10 cellular contexts compared by ENCODE assay signal in the genomic region with DNA sequence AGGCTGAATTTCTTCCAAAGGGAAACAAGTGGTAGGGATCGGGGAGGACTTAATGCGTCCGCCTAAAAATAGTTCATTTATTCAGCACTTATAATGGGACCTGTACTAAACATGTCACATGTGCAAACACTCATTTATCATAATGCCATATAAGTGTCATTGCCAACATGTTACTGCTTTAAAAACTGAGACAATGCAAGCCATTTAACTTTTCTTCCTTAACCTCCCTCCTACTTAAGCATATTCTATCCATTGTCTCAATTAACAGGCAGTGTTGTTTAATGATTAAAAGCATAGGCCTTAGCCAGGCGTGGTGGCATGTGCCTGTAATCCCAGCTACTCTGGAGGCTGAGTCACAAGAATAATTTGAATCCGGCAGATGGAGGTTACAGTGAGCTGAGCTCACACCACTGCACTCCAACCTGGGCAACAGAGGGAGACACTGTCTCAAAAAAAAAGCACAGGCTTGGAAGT. TPM values are rescaled to one million over a fixed set of nuclear protein-coding genes. Genes with fewer than 3 reads are reported as not detected.
DNase-seq lines count a peak whose midpoint lies in the region; ATAC-seq and FAIRE-seq lines count a peak whose summit lies in the region.
"Had no signal": no experiment of that assay in that cellular context is flagged by ENCODE, and none has a peak within 500 bp of the region (broad histone marks: within the 10 kb centered on the region; RNA-seq: fewer than 3 reads in every experiment).

No MANE protein-coding gene starts in this region.

- H3K9me3 ChIP-seq in SJSA1 (replicated peaks): no peaks in the 10 kb centered on the region
- no peaks in the 10 kb centered on the region for H3K9me3 ChIP-seq in small intestine (ENCODE audit: control insufficient read depth, low read depth)

- peak overlapping the region; percentile 22; the same call in 1 of the 2 replicates for H3K27ac ChIP-seq in SJSA1
- no peak overlapping the region for H3K27ac ChIP-seq in small intestine (ENCODE audit: low read depth in 1 of 2, low read length in 1 of 2)

- ATAC-seq in GM19351 (IDR thresholded peaks at IDR 0.05; ENCODE audit: unreplicated experiment): no peak

- no peak overlapping the region for H3K4me3 ChIP-seq in SJSA1
- no peak overlapping the region for H3K4me3 ChIP-seq in small intestine (ENCODE audit: low read depth in 1 of 2, low read length in 2 of 2)

- 52 to 76% (median 65%) methylated on average over 5 of the region's 5 CpGs for WGBS in small intestine, 3 donors

- H3K36me3 ChIP-seq in SJSA1 (peaks cover 46% of the 10 kb centered on the region), small intestine (ENCODE audit: control insufficient read depth in 2 of 2, insufficient read depth in 2 of 2, low read length in 2 of 2) (peaks cover 3 to 5% of the 10 kb centered on the region in 2 donors)

- H3K4me1 ChIP-seq in SJSA1 (replicated peaks) (peaks cover 33% of the 10 kb centered on the region), small intestine (ENCODE audit: control insufficient read depth in 2 of 2, insufficient read depth in 1 of 2, low read depth in 1 of 2, low read length in 1 of 2) (no peaks in the 10 kb centered on the region)

- FAIRE-seq in small intestine (lab: Jason Lieb, UNC): no peak

- DNase-seq in NCI-H2171 treated with DMSO at 0.1 percent for 48 hours (lab: John Stamatoyannopoulos, UW) (peak; percentile 35), NCI-H2171 (lab: John Stamatoyannopoulos, UW) (no peak), SJSA1 (ENCODE audit: low read depth in 1 of 2, low spot score in 2 of 2) (peak in 1 of 2 experiments; percentile 25), fibroblast of peridontal ligament (ENCODE audit: extremely low read depth) (peak; percentile 41), small intestine (peak; percentile 80), DMS79 (lab: John Stamatoyannopoulos, UW) (no peak), NK-92 (lab: John Stamatoyannopoulos, UW; ENCODE audit: unreplicated experiment) (no peak)
- DNase-seq: effector memory CD4-positive, alpha-beta T cell; T-helper 2 cell had no signal

- H3K27me3 ChIP-seq in SJSA1 (replicated peaks) (no peaks in the 10 kb centered on the region), small intestine (ENCODE audit: control insufficient read depth in 2 of 2, insufficient read depth in 2 of 2, low read length in 2 of 2) (no peaks in the 10 kb centered on the region)

RNA-seq across cellular contexts. Expression of gene SCFD1, which starts 13.5 kb away (rescaled TPM):
- total RNA-seq in SJSA1 (2014; rRNA removed; shearing (Covaris generic)): 69.6 and 94.2 TPM in 2 replicates
- 10 to 100 TPM; 39.7 to 73.8 (median 51.6) TPM for polyA plus RNA-seq in small intestine

RNA-seq across cellular contexts. Expression of gene G2E3, which starts 49.6 kb away (rescaled TPM):
- 33.3 and 33.4 TPM in 2 replicates for total RNA-seq in SJSA1 (2014; rRNA removed; shearing (Covaris generic))
- 1 to 10 TPM; 2.2 to 4.9 (median 2.2) TPM for polyA plus RNA-seq in small intestine

Comparison
In these comparisons a context has a peak if more than half of its experiments do, and no peak if none do; other contexts are left out.
1. DNase-seq: peak in NCI-H2171 treated with DMSO at 0.1 percent for 48 hours (single experiment), fibroblast of peridontal ligament (single experiment) and small intestine (single experiment); none in NCI-H2171 (single experiment), DMS79 (single experiment) and NK-92 (single experiment).